Comparison of ENCODE assay signal across 11 cellular contexts in the genomic region with DNA sequence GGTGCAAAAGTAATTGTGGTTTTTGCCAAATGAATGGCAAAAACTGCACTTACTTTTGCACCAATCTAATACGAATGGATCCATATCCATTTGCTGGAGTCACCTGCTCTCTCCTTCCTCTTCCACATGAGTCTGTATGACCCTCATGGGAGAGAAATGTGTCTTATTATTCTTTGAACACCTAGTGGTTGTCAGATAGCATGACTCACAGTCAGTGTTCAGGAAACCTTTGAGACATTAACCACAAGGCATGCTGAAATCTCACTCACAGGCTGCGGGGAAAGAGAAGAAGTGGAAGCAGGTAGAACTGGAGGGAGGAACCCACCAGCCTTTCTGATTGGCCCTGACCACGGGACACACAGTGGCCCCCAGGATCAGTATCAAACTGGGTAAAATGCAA.
DNase-seq lines count a peak whose midpoint lies in the region; ATAC-seq, FAIRE-seq and TF ChIP-seq lines count a peak whose summit lies in the region.
"Had no signal": no experiment of that assay in that cellular context is flagged by ENCODE, and none has a peak within 500 bp of the region (broad histone marks: within the 10 kb centered on the region; RNA-seq: fewer than 3 reads in every experiment).

No MANE protein-coding gene starts in this region.

- TF ChIP-seq POLR2A in H54 (IDR thresholded peaks at IDR 0.05; ENCODE audit: low read depth, low read length) = no peak

- no peaks in the 10 kb centered on the region for H3K27me3 Mint-ChIP-seq in chondrocyte (ENCODE audit: low read depth)
- no peaks in the 10 kb centered on the region for H3K27me3 Mint-ChIP-seq in activated CD4-positive, alpha-beta T cell treated with anti-CD3 and anti-CD28 coated beads, Interleukin-2, amount 10 ng/mL, durations not matched to agents 24 days and 14 days

- TF ChIP-seq CTCF in chondrocyte (IDR thresholded peaks at IDR 0.05) = peak; percentile 36

- peaks cover 27% of the 10 kb centered on the region for H3K4me1 Mint-ChIP-seq in chondrocyte (ENCODE audit: low read depth)
- H3K4me1 Mint-ChIP-seq in activated CD4-positive, alpha-beta T cell treated with anti-CD3 and anti-CD28 coated beads, Interleukin-2, amount 10 ng/mL, durations not matched to agents 24 days and 14 days = no peaks in the 10 kb centered on the region

- no peak overlapping the region for H3K4me3 Mint-ChIP-seq in chondrocyte (ENCODE audit: unreplicated experiment)
- H3K4me3 Mint-ChIP-seq in activated CD4-positive, alpha-beta T cell treated with anti-CD3 and anti-CD28 coated beads, Interleukin-2, amount 10 ng/mL, durations not matched to agents 24 days and 14 days = no peak overlapping the region

- no peak overlapping the region for H3K27ac Mint-ChIP-seq in chondrocyte (ENCODE audit: unreplicated experiment)
- H3K27ac Mint-ChIP-seq in activated CD4-positive, alpha-beta T cell treated with anti-CD3 and anti-CD28 coated beads, Interleukin-2, amount 10 ng/mL, durations not matched to agents 24 days and 14 days = no peak overlapping the region

- peak; percentile 88 for DNase-seq in H54 (ENCODE audit: insufficient read length, low spot score)
- peak; percentile 25 for DNase-seq in NOMO-1 treated with dmso at 0.1 percent for 144 hours (lab: John Stamatoyannopoulos, UW; ENCODE audit: unreplicated experiment)
- no peak for DNase-seq in chondrocyte (ENCODE audit: low spot score)
- peak; percentile 49 for DNase-seq in non-pigmented ciliary epithelial cell (ENCODE audit: low read depth)
- no peak for DNase-seq in DMS153 treated with DMSO at 0.1 percent for 48 hours (lab: John Stamatoyannopoulos, UW; ENCODE audit: unreplicated experiment)
- DNase-seq in superior temporal gyrus (ENCODE audit: extremely low spot score) = no peak
- DNase-seq in activated CD4-positive, alpha-beta T cell treated with anti-CD3 and anti-CD28 coated beads, Interleukin-2, amount 10 ng/mL, durations not matched to agents 24 days and 14 days = no peak
- DNase-seq: activated CD4-positive, alpha-beta T cell treated with anti-CD3 and anti-CD28 coated beads for 4 hours; NCI-H1048 had no signal

- intact Hi-C loops in activated CD4-positive, alpha-beta T cell treated with anti-CD3 and anti-CD28 coated beads, Interleukin-2, amount 10 ng/mL, durations not matched to agents 24 days and 14 days (cut with micrococcal nuclease) = no loop called here

- ATAC-seq in HG03139 (IDR thresholded peaks at IDR 0.05; ENCODE audit: unreplicated experiment) = no peak

- no peaks in the 10 kb centered on the region for H3K36me3 Mint-ChIP-seq in chondrocyte (ENCODE audit: low read depth)
- no peaks in the 10 kb centered on the region for H3K36me3 Mint-ChIP-seq in activated CD4-positive, alpha-beta T cell treated with anti-CD3 and anti-CD28 coated beads, Interleukin-2, amount 10 ng/mL, durations not matched to agents 24 days and 14 days (ENCODE audit: low read depth)

- peak; percentile 94 for FAIRE-seq in H54 (lab: Jason Lieb, UNC)
- FAIRE-seq: G401.6 had no signal

- no peaks in the 10 kb centered on the region for H3K9me3 Mint-ChIP-seq in chondrocyte (ENCODE audit: low read depth)
- H3K9me3 Mint-ChIP-seq in activated CD4-positive, alpha-beta T cell treated with anti-CD3 and anti-CD28 coated beads, Interleukin-2, amount 10 ng/mL, durations not matched to agents 24 days and 14 days = peaks cover 4% of the 10 kb centered on the region

Comparison
In these comparisons a context has a peak if more than half of its experiments do, and no peak if none do; other contexts are left out.
1. DNase-seq: peak in H54 (single experiment), NOMO-1 treated with dmso at 0.1 percent for 144 hours (single experiment) and non-pigmented ciliary epithelial cell (single experiment); none in chondrocyte (single experiment), DMS153 treated with DMSO at 0.1 percent for 48 hours (single experiment), superior temporal gyrus (single experiment) and activated CD4-positive, alpha-beta T cell treated with anti-CD3 and anti-CD28 coated beads, Interleukin-2, amount 10 ng/mL, durations not matched to agents 24 days and 14 days (single experiment).